Comparison of ENCODE assay signal across 19 cellular contexts in the genomic region with DNA sequence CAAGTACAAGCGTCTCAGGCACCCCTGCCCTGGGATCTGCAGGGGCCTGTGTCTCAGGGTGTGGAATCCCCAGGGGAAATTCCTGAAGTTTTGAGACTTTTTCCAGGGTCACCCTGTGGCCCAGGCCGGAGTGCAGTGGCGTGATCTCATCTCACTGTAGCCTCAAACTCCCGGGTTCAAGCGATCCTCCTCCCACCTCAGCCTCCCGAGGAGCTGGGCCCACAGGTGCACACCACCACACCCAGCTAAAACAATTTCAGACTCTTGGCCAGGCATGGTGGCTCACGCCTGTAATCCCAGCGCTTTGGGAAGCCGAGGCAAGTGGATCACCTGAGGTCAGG. TPM values are rescaled to one million over a fixed set of nuclear protein-coding genes. Genes with fewer than 3 reads are reported as not detected.
DNase-seq lines count a peak whose midpoint lies in the region; ATAC-seq, FAIRE-seq and TF ChIP-seq lines count a peak whose summit lies in the region.
"Had no signal": no experiment of that assay in that cellular context is flagged by ENCODE, and none has a peak within 500 bp of the region (broad histone marks: within the 10 kb centered on the region; RNA-seq: fewer than 3 reads in every experiment).

No MANE protein-coding gene starts in this region.

- peaks cover 14% of the 10 kb centered on the region for H3K4me1 Mint-ChIP-seq in activated T-helper 17 cell treated with anti-CD3 and anti-CD28 coated beads, Interleukin-2, amount 50 U/mL, for 72 hours

- no peak overlapping the region for H3K27ac Mint-ChIP-seq in activated T-helper 17 cell treated with anti-CD3 and anti-CD28 coated beads, Interleukin-2, amount 50 U/mL, for 72 hours

- no peak for TF ChIP-seq CTCF in D721Med (IDR thresholded peaks at IDR 0.05; ENCODE audit: insufficient read depth, missing control alignments)
- TF ChIP-seq CTCF in HEK293 (tag by site-specific recombination; IDR thresholded peaks at IDR 0.05): no peak
- TF ChIP-seq CTCF in upper lobe of left lung (IDR thresholded peaks at IDR 0.05): no peak

- POLR2A ChIA-PET in HEK293 (lab: Yijun Ruan, JAX): no interaction called here

- TF ChIP-seq POLR2A in upper lobe of left lung (IDR thresholded peaks at IDR 0.05): no peak

- no peak for ATAC-seq in activated T-helper 17 cell treated with anti-CD3 and anti-CD28 coated beads, Interleukin-2, amount 50 U/mL, for 72 hours (replicated peaks)
- ATAC-seq in upper lobe of left lung (ENCODE audit: low FRiP score in 2 of 2): no peak
- ATAC-seq: A549, GM12878, HCT116 had no signal

- CTCF ChIA-PET in HEK293 (lab: Yijun Ruan, JAX): interaction anchor here (0.7 to 1.4 kb wide), 3 partner anchors 10 to 190 kb away, joined by 3 to 9 read pairs (median 5); a partner anchor contains a TSS

- WGBS in upper lobe of left lung, 2 donors: 80 to 93% methylated on average over 9 of the region's 9 CpGs

- intact Hi-C loops in posterior vena cava (cut with DNase I): no loop called here

- no peaks in the 10 kb centered on the region for H3K27me3 ChIP-seq in upper lobe of left lung
- H3K27me3 ChIP-seq: BE2C had no signal

- no peaks in the 10 kb centered on the region for H3K9me3 Mint-ChIP-seq in activated T-helper 17 cell treated with anti-CD3 and anti-CD28 coated beads, Interleukin-2, amount 50 U/mL, for 72 hours
- H3K9me3 Mint-ChIP-seq: CD8-positive, alpha-beta memory T cell had no signal

- H3K4me3 ChIP-seq in HEK293 (ENCODE audit: low read depth, low read length): no peak overlapping the region
- H3K4me3 ChIP-seq in upper lobe of left lung: no peak overlapping the region
- H3K4me3 ChIP-seq: A549, GM12878, GM23248 had no signal

- peak overlapping the region; percentile 28 for H3K4me3 Mint-ChIP-seq in activated T-helper 17 cell treated with anti-CD3 and anti-CD28 coated beads, Interleukin-2, amount 50 U/mL, for 72 hours

- DNase-seq in D721Med (ENCODE audit: insufficient read length, low spot score) (peak; percentile 3), posterior vena cava (ENCODE audit: low spot score) (peak; percentile 58), upper lobe of left lung (no peak), NCI-H526 treated with DMSO at 0.1 percent for 48 hours (lab: John Stamatoyannopoulos, UW) (no peak)
- no peak for DNase-seq in effector CD8-positive, alpha-beta T cell (lab: John Stamatoyannopoulos, UW)
- DNase-seq: BE2C, DMS53, GM23248 had no signal

- H3K36me3 ChIP-seq in HEK293 (ENCODE audit: control insufficient read depth in 2 of 2, insufficient read depth in 1 of 2, low read length in 2 of 2) (no peaks in the 10 kb centered on the region; a peak in 1 of 3 replicates), upper lobe of left lung (no peaks in the 10 kb centered on the region)
- H3K36me3 ChIP-seq: BE2C had no signal

- peaks cover 5% of the 10 kb centered on the region for H3K4me1 ChIP-seq in HEK293 (ENCODE audit: control insufficient read depth, insufficient read depth, low read length)
- peaks cover 8 to 22% (median 16%) of the 10 kb centered on the region in 4 donors for H3K4me1 ChIP-seq in upper lobe of left lung
- H3K4me1 ChIP-seq: BE2C had no signal

- TF ChIP-seq EP300 in upper lobe of left lung (IDR thresholded peaks at IDR 0.05): no peak

- H3K27ac ChIP-seq in HEK293 (ENCODE audit: extremely low read depth, low read depth, low read length): no peak overlapping the region
- H3K27ac ChIP-seq in upper lobe of left lung: no peak overlapping the region
- H3K27ac ChIP-seq: A549, C4-2B, GM23248 had no signal

- no peaks in the 10 kb centered on the region for H3K27me3 Mint-ChIP-seq in activated T-helper 17 cell treated with anti-CD3 and anti-CD28 coated beads, Interleukin-2, amount 50 U/mL, for 72 hours

- H3K9me3 ChIP-seq in HEK293 (ENCODE audit: control insufficient read depth, insufficient read depth, low read depth, low read length): no peaks in the 10 kb centered on the region
- no peaks in the 10 kb centered on the region for H3K9me3 ChIP-seq in upper lobe of left lung
- H3K9me3 ChIP-seq: A549, BE2C, Caco-2 had no signal

- peaks cover 2% of the 10 kb centered on the region for H3K36me3 Mint-ChIP-seq in activated T-helper 17 cell treated with anti-CD3 and anti-CD28 coated beads, Interleukin-2, amount 50 U/mL, for 72 hours (ENCODE audit: low read depth)
- H3K36me3 Mint-ChIP-seq: CD8-positive, alpha-beta memory T cell had no signal

- FAIRE-seq in D721Med (lab: Jason Lieb, UNC): no peak
- FAIRE-seq: A549, GM12878, GM18507, H54 had no signal

TF ChIP-seq in HEK293, 187 proteins besides CTCF, POLR2A, EP300 and RAD21:
- TF ChIP-seq ZNF561 (tag by site-specific recombination; IDR thresholded peaks at IDR 0.05; ENCODE audit: borderline replicate concordance): no peak
- TF ChIP-seq ZNF560 (tag by site-specific recombination; IDR thresholded peaks at IDR 0.05; ENCODE audit: borderline replicate concordance): no peak
- TF ChIP-seq EGR2 (tag by site-specific recombination; IDR thresholded peaks at IDR 0.05; ENCODE audit: low read depth): 0 out of 2 replicates have a peak, but pooled peaks have one; percentile 3
- no peak for TF ChIP-seq ZNF600 (tag by site-specific recombination; IDR thresholded peaks at IDR 0.05)

RNA-seq across cellular contexts. Expression of a gene that starts 4.1 kb away (rescaled TPM):
- total RNA-seq in activated T-helper 17 cell treated with anti-CD3 and anti-CD28 coated beads, Interleukin-2, amount 50 U/mL, for 72 hours: 10 to 100 TPM in 1 of 2 donors, 1 to 10 TPM in 1; 3.8 to 75.3 TPM
- total RNA-seq in posterior vena cava: 1 to 10 TPM; 1.9 to 2.9 TPM
- total RNA-seq in upper lobe of left lung: 10 to 100 TPM in 3 of 6 donors, 1 to 10 TPM in 3; 5.2 to 93.2 (median 11.1) TPM

RNA-seq across cellular contexts. Expression of a gene that starts 33.1 kb away (rescaled TPM):
- total RNA-seq in activated T-helper 17 cell treated with anti-CD3 and anti-CD28 coated beads, Interleukin-2, amount 50 U/mL, for 72 hours: not detected
- total RNA-seq in posterior vena cava: not detected
- total RNA-seq in upper lobe of left lung: not detected
- total RNA-seq: Caco-2; CD8-positive, alpha-beta memory T cell; GM12878; GM23248; HT1080 had no signal

RNA-seq across cellular contexts. Expression of a gene that starts 48.8 kb away (rescaled TPM):
- total RNA-seq in activated T-helper 17 cell treated with anti-CD3 and anti-CD28 coated beads, Interleukin-2, amount 50 U/mL, for 72 hours: not detected
- total RNA-seq in posterior vena cava (not detected), upper lobe of left lung (10 to 100 TPM in 1 of 6 donors, not detected in 5; 12.4 TPM)
- total RNA-seq: Caco-2; CD8-positive, alpha-beta memory T cell; GM12878; GM23248; HT1080 had no signal

Comparison
In these comparisons a context has a peak if more than half of its experiments do, and no peak if none do; other contexts are left out.
1. DNase-seq: peak in D721Med (single experiment) and posterior vena cava (single experiment); none in upper lobe of left lung (0 of 2), NCI-H526 treated with DMSO at 0.1 percent for 48 hours (single experiment) and effector CD8-positive, alpha-beta T cell (single experiment).